31 cellular contexts compared by ENCODE assay signal in genomic region chr15:48922046-48922445, GRCh38.
"Had no signal": no experiment of that assay in that cellular context is flagged by ENCODE, and none has a peak within 500 bp of the region (broad histone marks: within the 10 kb centered on the region; RNA-seq: fewer than 3 reads in every experiment).

No MANE protein-coding gene starts in this region.

- H3K36me3 ChIP-seq: neural progenitor cell, ovary, spleen, suprapubic skin, tibial artery, transverse colon, upper lobe of right lung, uterus had no signal

- H3K9me3 Mint-ChIP-seq: natural killer cell; nephron; neural progenitor cell; stimulated activated memory B cell treated with anti-CD40 and anti-IgM and Interleukin-4, amounts not matched to agents 10 μg/mL and 1 μg/mL and 100 μg/mL, for 72 hours had no signal

- H3K27me3 Mint-ChIP-seq: type B pancreatic cell had no signal

- H3K9ac ChIP-seq: neural progenitor cell, parathyroid adenoma had no signal

- H3K36me3 Mint-ChIP-seq: natural killer cell; neural progenitor cell; stimulated activated memory B cell treated with anti-CD40 and anti-IgM and Interleukin-4, amounts not matched to agents 10 μg/mL and 1 μg/mL and 100 μg/mL, for 72 hours; type B pancreatic cell had no signal

- H3K4me1 Mint-ChIP-seq: natural killer cell; neural progenitor cell; stimulated activated memory B cell treated with anti-CD40 and anti-IgM and Interleukin-4, amounts not matched to agents 10 μg/mL and 1 μg/mL and 100 μg/mL, for 72 hours had no signal

- DNase-seq: natural killer cell; occipital lobe; ovary; posterior cingulate gyrus; psoas muscle; right cardiac atrium; spleen; stimulated activated CD4-positive, alpha-beta T cell treated with anti-CD3 and anti-CD28 coated beads, Interleukin-12 subunit alpha, Interleukin-12 subunit beta, amount 100 ng/mL, for 4 hours; stimulated activated CD4-positive, alpha-beta T cell treated with anti-CD3 and anti-CD28 coated beads, Interleukin-1b, Interleukin-23, amount 100 ng/mL, for 48 hours; stimulated activated CD4-positive, alpha-beta T cell treated with anti-CD3 and anti-CD28 coated beads, Interleukin-4, amount 100 ng/mL, for 1 hour; stimulated activated CD4-positive, alpha-beta T cell treated with anti-CD3 and anti-CD28 coated beads, Interleukin-4, amount 100 ng/mL, for 4 hours; stimulated activated CD8-positive, alpha-beta memory T cell treated with anti-CD3 and anti-CD28 coated beads, Interleukin-4, amount 100 ng/mL, for 48 hours; stimulated activated naive CD4-positive, alpha-beta T cell; stimulated activated naive CD8-positive, alpha-beta T cell treated with anti-CD3 and anti-CD28 coated beads, Interleukin-15, amount 100 ng/mL, for 72 hours; stimulated activated naive CD8-positive, alpha-beta T cell treated with anti-CD3 and anti-CD28 coated beads, Interleukin-15, Interleukin-2, amounts not matched to agents 100 U/mL and 50 U/mL, for 24 hours; substantia nigra; testis; tibial artery; transverse colon; upper lobe of right lung; uterus had no signal

- H3K27ac Mint-ChIP-seq: natural killer cell; nephron; neural progenitor cell; progenitor cell of endocrine pancreas; stimulated activated memory B cell treated with anti-CD40 and anti-IgM and Interleukin-4, amounts not matched to agents 10 μg/mL and 1 μg/mL and 100 μg/mL, for 72 hours; stimulated activated naive CD8-positive, alpha-beta T cell treated with anti-CD3 and anti-CD28 coated beads, Interleukin-15, amount 100 ng/mL, for 72 hours; type B pancreatic cell had no signal

- H3K4me1 ChIP-seq: neural progenitor cell, parathyroid adenoma, psoas muscle, spleen, testis, transverse colon, upper lobe of right lung, uterus had no signal

- H3K27ac ChIP-seq: neural progenitor cell, ovary, parathyroid adenoma, psoas muscle, skin epidermis, spleen, suprapubic skin, testis, tibial artery, transverse colon, upper lobe of right lung, uterus had no signal

- H3K9me3 ChIP-seq: ovary, psoas muscle, spleen, suprapubic skin, testis, tibial artery, transverse colon, upper lobe of right lung, uterus had no signal

- H3K4me3 ChIP-seq: neural progenitor cell, ovary, psoas muscle, skin epidermis, smooth muscle cell, spleen, suprapubic skin, testis, tibial artery, transverse colon, upper lobe of right lung, uterus had no signal

- H3K4me2 ChIP-seq: neural progenitor cell, smooth muscle cell had no signal

- H3K79me2 ChIP-seq: parathyroid adenoma had no signal

- H3K4me3 Mint-ChIP-seq: natural killer cell; nephron; neural progenitor cell; stimulated activated memory B cell treated with anti-CD40 and anti-IgM and Interleukin-4, amounts not matched to agents 10 μg/mL and 1 μg/mL and 100 μg/mL, for 72 hours; stimulated activated naive CD8-positive, alpha-beta T cell treated with anti-CD3 and anti-CD28 coated beads, Interleukin-15, amount 100 ng/mL, for 72 hours; type B pancreatic cell had no signal

- H2AFZ ChIP-seq: neural progenitor cell, parathyroid adenoma had no signal

- H3K27me3 ChIP-seq: neural progenitor cell, ovary, suprapubic skin, testis, tibial artery, transverse colon, upper lobe of right lung, uterus had no signal

- ATAC-seq: natural killer cell; psoas muscle; right cardiac atrium; sciatic nerve; stimulated activated memory B cell treated with anti-CD40 and anti-IgM and Interleukin-4, amounts not matched to agents 10 μg/mL and 1 μg/mL and 100 μg/mL, for 72 hours; stimulated activated naive CD8-positive, alpha-beta T cell treated with anti-CD3 and anti-CD28 coated beads, Interleukin-15, amount 100 ng/mL, for 72 hours; stimulated activated naive CD8-positive, alpha-beta T cell treated with anti-CD3 and anti-CD28 coated beads, Interleukin-15, Interleukin-2, amounts not matched to agents 100 U/mL and 50 U/mL, for 24 hours; upper lobe of right lung had no signal
